Comparison of ENCODE assay signal across 8 cellular contexts in the genomic region with DNA sequence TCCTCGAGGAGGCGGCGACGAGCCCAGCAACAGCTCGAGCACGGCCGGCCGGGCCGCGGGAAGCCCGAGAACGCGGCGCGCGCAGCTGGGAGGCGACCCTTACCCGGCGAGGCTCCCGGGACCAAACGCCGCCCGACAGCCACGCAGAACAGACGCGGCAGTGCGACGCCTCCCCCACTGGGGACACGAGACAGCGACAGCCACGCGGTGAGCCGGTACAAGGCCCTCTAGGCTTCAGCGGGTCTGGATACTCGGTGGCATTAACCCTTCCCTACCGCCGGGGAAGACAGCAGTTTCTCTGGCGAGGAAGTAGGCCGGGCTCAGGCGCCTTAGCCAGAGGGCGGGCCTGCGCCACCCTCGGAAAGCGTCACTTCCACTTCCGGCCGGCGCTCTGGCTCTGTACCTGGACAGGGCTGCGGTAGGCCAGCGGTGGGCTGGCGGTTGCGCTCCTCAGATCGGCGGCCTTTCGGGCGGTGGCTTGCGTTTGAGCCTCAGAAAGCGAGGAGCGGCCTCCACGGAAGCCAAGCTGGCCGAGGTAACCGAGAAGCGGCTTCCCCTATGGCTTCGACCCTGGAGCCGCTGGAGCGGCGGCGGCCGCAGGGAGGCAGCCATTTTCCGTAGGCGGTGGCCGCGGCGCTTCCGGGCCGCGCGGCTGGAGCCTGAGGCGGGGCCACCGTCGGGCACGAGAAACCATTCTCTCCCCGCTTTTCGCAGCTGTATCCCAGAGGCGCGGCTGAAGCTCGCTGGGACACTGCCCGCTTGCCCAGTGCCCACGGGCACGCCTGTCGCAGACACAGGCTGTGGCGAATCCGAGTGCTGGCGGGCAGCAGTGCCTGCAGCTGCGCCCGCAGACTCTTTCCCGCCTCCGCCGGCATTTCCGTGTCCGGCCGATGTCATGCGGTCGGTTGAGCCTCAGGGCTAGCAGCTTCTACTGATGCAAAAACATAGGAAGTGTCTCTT. TPM values are rescaled to one million over a fixed set of nuclear protein-coding genes. Genes with fewer than 3 reads are reported as not detected.
DNase-seq lines count a peak whose midpoint lies in the region; ATAC-seq and TF ChIP-seq lines count a peak whose summit lies in the region.

A gene with protein sequence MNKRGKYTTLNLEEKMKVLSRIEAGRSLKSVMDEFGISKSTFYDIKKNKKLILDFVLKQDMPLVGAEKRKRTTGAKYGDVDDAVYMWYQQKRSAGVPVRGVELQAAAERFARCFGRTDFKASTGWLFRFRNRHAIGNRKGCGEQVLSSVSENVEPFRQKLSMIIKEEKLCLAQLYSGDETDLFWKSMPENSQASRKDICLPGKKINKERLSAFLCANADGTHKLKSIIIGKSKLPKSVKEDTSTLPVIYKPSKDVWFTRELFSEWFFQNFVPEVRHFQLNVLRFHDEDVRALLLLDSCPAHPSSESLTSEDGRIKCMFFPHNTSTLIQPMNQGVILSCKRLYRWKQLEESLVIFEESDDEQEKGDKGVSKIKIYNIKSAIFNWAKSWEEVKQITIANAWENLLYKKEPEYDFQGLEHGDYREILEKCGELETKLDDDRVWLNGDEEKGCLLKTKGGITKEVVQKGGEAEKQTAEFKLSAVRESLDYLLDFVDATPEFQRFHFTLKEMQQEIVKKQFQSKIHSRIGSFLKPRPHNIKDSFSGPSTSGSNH (minus strand): TSS at position 322 of the 960 bp plus-strand sequence. CDS start 4,816 bp downstream, outside the sequence.
A gene (plus strand): TSS at position 389 of the 960 bp plus-strand sequence. CDS start 2,932 bp downstream, outside the sequence.

- H3K27ac ChIP-seq in left ventricle myocardium inferior (replicated peaks): peak within 1 kb of the TSS; percentile 98
- H3K27ac ChIP-seq in upper lobe of right lung: peak within 1 kb of the TSS; percentile 91

- intact Hi-C loops in left ventricle myocardium inferior (cut with micrococcal nuclease) (no loop called here), upper lobe of right lung (cut with DNase I) (no loop called here)

- ATAC-seq in HG02571 (IDR thresholded peaks at IDR 0.05; ENCODE audit: unreplicated experiment) (peak; percentile 91), T-cell (replicated peaks in 1 of 4) (peak; percentile 95 to 97 (median 96)), upper lobe of right lung (peak; percentile 99)

- POLR2A ChIA-PET in GM10248 (lab: Yijun Ruan, JAX) (interaction anchor here (1.0 kb wide), 1 partner anchor 96 kb away, joined by 3 read pairs; a partner anchor contains a TSS), T-cell (lab: Charles Lee) (interaction anchor here (0.5 to 0.6 kb wide), 2 partner anchors 17 to 42 kb away, joined by 3 read pairs; no protein-coding TSS in a partner anchor)

- H3K27me3 Mint-ChIP-seq in T-cell (no peaks in the 10 kb centered on the region), progenitor cell of endocrine pancreas (peaks cover 3% of the 10 kb centered on the region)

- H3K9me3 Mint-ChIP-seq in T-cell: peaks cover 11 to 39% (median 32%) of the 10 kb centered on the region in 3 donors
- H3K9me3 Mint-ChIP-seq in progenitor cell of endocrine pancreas (ENCODE audit: low read depth): peaks cover 35% of the 10 kb centered on the region

- H3K27ac Mint-ChIP-seq in T-cell (peak within 1 kb of the TSS; percentile 76 to 80), progenitor cell of endocrine pancreas (peak within 1 kb of the TSS; percentile 90)

- CTCF ChIA-PET in GM10248 (lab: Yijun Ruan, JAX): interaction anchor here (0.9 to 1.8 kb wide), 3 partner anchors 11 to 39 kb away, joined by 3 to 7 read pairs (median 3); no protein-coding TSS in a partner anchor
- CTCF ChIA-PET in T-cell (lab: Charles Lee): no interaction called here

- TF ChIP-seq CTCF in GM10248 (IDR thresholded peaks at IDR 0.05; ENCODE audit: control extremely low read depth, extremely low read depth, low read depth, missing control alignments) (no peak), left ventricle myocardium inferior (IDR thresholded peaks at IDR 0.05; ENCODE audit: borderline replicate concordance) (peak; percentile 39), progenitor cell of endocrine pancreas (IDR thresholded peaks at IDR 0.05; ENCODE audit: unreplicated experiment) (peak; percentile 6), upper lobe of right lung (IDR thresholded peaks at IDR 0.05) (no peak)

- H3K36me3 Mint-ChIP-seq in T-cell (peaks cover 52% of the 10 kb centered on the region), progenitor cell of endocrine pancreas (ENCODE audit: insufficient read depth) (peaks cover 66% of the 10 kb centered on the region)

- H3K4me1 ChIP-seq in left ventricle myocardium inferior (peaks cover 45% of the 10 kb centered on the region), upper lobe of right lung (peaks cover 13% of the 10 kb centered on the region)

- no peaks in the 10 kb centered on the region for H3K27me3 ChIP-seq in left ventricle myocardium inferior (ENCODE audit: low read depth)
- H3K27me3 ChIP-seq in upper lobe of right lung: no peaks in the 10 kb centered on the region

- H3K4me3 Mint-ChIP-seq in T-cell: peak within 1 kb of the TSS; percentile 78 to 81 (median 80)
- peak within 1 kb of the TSS; percentile 79 for H3K4me3 Mint-ChIP-seq in progenitor cell of endocrine pancreas (ENCODE audit: low read depth)

- H3K4me1 Mint-ChIP-seq in T-cell (peaks cover 7 to 30% (median 22%) of the 10 kb centered on the region in 3 donors), progenitor cell of endocrine pancreas (ENCODE audit: low read depth) (no peaks in the 10 kb centered on the region)

- DNase-seq in GM10248 (ENCODE audit: extremely low spot score) (peak; percentile 91), NCI-H1105 (lab: John Stamatoyannopoulos, UW) (peak; percentile 76), T-cell (peak; percentile 65 to 86 (median 80)), amniotic epithelial cell (ENCODE audit: low read depth) (peak; percentile 91), left ventricle myocardium inferior (peak; percentile 88), progenitor cell of endocrine pancreas (ENCODE audit: low spot score, unreplicated experiment) (peak; percentile 61), upper lobe of right lung (peak; percentile 94)

- H3K4me3 ChIP-seq in left ventricle myocardium inferior (peak within 1 kb of the TSS; percentile 95), upper lobe of right lung (peak within 1 kb of the TSS; percentile 67)

- peaks cover 86% of the 10 kb centered on the region for H3K9me3 ChIP-seq in left ventricle myocardium inferior (replicated peaks)
- H3K9me3 ChIP-seq in upper lobe of right lung: peaks cover 61% of the 10 kb centered on the region

- H3K36me3 ChIP-seq in left ventricle myocardium inferior (peaks cover 67% of the 10 kb centered on the region), upper lobe of right lung (peaks cover 9% of the 10 kb centered on the region)

RNA-seq across cellular contexts. Expression of the first gene that starts in this region (rescaled TPM):
- total RNA-seq in T-cell (10 to 100 TPM in 3 of 5 donors, 1 to 10 TPM in 2; 4.4 to 12.3 (median 10.6) TPM), left ventricle myocardium inferior (9.7 TPM), progenitor cell of endocrine pancreas (5.4 and 5.8 TPM in 2 replicates), upper lobe of right lung (6.9 TPM)

RNA-seq across cellular contexts. Expression of the second gene that starts in this region (rescaled TPM):
- total RNA-seq in T-cell: 10 to 100 TPM; 46.0 to 68.7 (median 60.3) TPM
- 19.2 TPM for total RNA-seq in left ventricle myocardium inferior
- total RNA-seq in progenitor cell of endocrine pancreas: 57.4 and 58.7 TPM in 2 replicates
- total RNA-seq in upper lobe of right lung: 26.1 TPM

Comparison
In these comparisons a context has a peak if more than half of its experiments do, and no peak if none do; other contexts are left out.
1. Peak in every context shown above with its lines: DNase-seq, ATAC-seq, H3K4me3 ChIP-seq and H3K27ac ChIP-seq.
2. CTCF ChIP-seq: peak in left ventricle myocardium inferior (single experiment) and progenitor cell of endocrine pancreas (single experiment); none in GM10248 (single experiment) and upper lobe of right lung (single experiment).